ENCODE assay signal across 23 cellular contexts in the genomic region with DNA sequence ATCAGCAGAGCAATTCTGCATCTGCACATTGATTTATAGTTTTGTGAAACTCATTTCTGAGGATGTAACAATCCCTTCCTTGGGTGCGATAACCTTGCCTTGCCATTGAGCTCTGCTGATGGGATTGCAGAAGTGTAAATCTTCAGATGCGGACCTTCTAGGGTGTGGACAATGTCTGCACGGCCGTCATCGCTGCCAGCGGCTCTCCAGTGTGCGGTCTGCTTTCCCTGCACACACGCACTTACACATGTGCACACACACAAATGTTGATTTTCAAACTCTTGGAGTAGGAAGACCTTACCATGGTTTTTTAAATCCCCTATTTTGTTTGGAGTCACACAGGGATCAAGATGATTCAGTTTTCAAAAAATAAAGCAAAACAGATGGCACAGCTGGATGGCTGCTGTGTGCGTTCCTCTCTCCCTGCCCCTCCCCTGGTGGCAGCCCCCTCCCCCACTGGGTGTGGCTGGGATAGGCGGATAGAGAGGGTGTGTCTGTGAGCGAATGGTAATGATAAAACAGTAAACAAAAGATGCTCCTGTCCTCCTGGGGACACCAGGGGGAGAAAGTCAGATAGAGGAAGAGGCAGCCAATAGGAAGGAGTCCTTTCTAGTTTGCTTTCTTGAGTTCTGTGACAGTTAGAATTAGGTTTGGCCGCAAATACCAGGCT. TPM values are rescaled to one million over a fixed set of nuclear protein-coding genes. Genes with fewer than 3 reads are reported as not detected.
DNase-seq lines count a peak whose midpoint lies in the region; ATAC-seq and TF ChIP-seq lines count a peak whose summit lies in the region.
"Had no signal": no experiment of that assay in that cellular context is flagged by ENCODE, and none has a peak within 500 bp of the region (broad histone marks: within the 10 kb centered on the region; RNA-seq: fewer than 3 reads in every experiment).

No MANE protein-coding gene starts in this region.

- no peak overlapping the region for H2AK5ac ChIP-seq in mesenchymal stem cell (ENCODE audit: low read length, severe bottlenecking)

- H3K4me3 ChIP-seq in A673 (ENCODE audit: low read depth, low read length, poor library complexity, severe bottlenecking) (no peak overlapping the region), GM23338 (no peak overlapping the region), adipocyte (ENCODE audit: low read length) (no peak overlapping the region), mesenchymal stem cell (ENCODE audit: insufficient read depth in 1 of 2, low read depth in 1 of 2, low read length in 2 of 2) (no peak overlapping the region), upper lobe of left lung (no peak overlapping the region), Karpas-422 (ENCODE audit: low read length) (no peak overlapping the region)
- H3K4me3 ChIP-seq: body of pancreas, esophagus muscularis mucosa, HAP-1, left ventricle myocardium inferior had no signal

- no peak overlapping the region for H2BK120ac ChIP-seq in mesenchymal stem cell (ENCODE audit: low read depth, low read length)

- DNase-seq in A673 (ENCODE audit: low spot score) (peak; percentile 39), GM23338 (ENCODE audit: low spot score) (peak; percentile 50), adipocyte (ENCODE audit: low read depth) (peak; percentile 31), mesenchymal stem cell (no peak), upper lobe of left lung (no peak), Karpas-422 (no peak), iPS-NIHi7 (ENCODE audit: extremely low spot score) (no peak)
- DNase-seq: activated CD4-positive, alpha-beta T cell treated with anti-CD3 and anti-CD28 coated beads for 48 hours; activated CD8-positive, alpha-beta memory T cell treated with anti-CD3 and anti-CD28 coated beads, Interleukin-2, amount 10 ng/mL, durations not matched to agents 7 days and 5 days; body of pancreas; CD8-positive, alpha-beta T cell; DMS79; effector CD4-positive, alpha-beta T cell; left ventricle myocardium inferior; NCI-H1105; NCI-H2029 treated with DMSO at 0.1 percent for 48 hours; NCI-H510A; SHP77; T-cell had no signal

- no peak overlapping the region for H3K14ac ChIP-seq in mesenchymal stem cell (ENCODE audit: low read length in 2 of 2)

- TF ChIP-seq POLR2A in upper lobe of left lung (IDR thresholded peaks at IDR 0.05) = no peak

- H3K27ac Mint-ChIP-seq in GM23338 = no peak overlapping the region
- H3K27ac Mint-ChIP-seq: activated CD8-positive, alpha-beta memory T cell treated with anti-CD3 and anti-CD28 coated beads, Interleukin-2, amount 10 ng/mL, durations not matched to agents 7 days and 5 days; activated T-helper 1 cell treated with anti-CD3 and anti-CD28 coated beads, Interleukin-12 subunit alpha, Interleukin-12 subunit beta, Interleukin-2, Interleukin-4 antibody, amounts not matched to agents 30 ng/mL and 10 ng/mL and 1 ng/mL, durations not matched to agents 14 hours and 24 hours and 36 hours; CD8-positive, alpha-beta T cell; T-cell had no signal

- no peak overlapping the region for H3K27ac ChIP-seq in A673 (ENCODE audit: low read depth, low read length, poor library complexity, severe bottlenecking)
- H3K27ac ChIP-seq in GM23338 (ENCODE audit: low read depth) = no peak overlapping the region
- H3K27ac ChIP-seq in mesenchymal stem cell (ENCODE audit: low read length, poor library complexity, severe bottlenecking) = no peak overlapping the region
- H3K27ac ChIP-seq in upper lobe of left lung = no peak overlapping the region
- H3K27ac ChIP-seq in Karpas-422 (ENCODE audit: low read length) = no peak overlapping the region
- H3K27ac ChIP-seq: body of pancreas, esophagus muscularis mucosa, left ventricle myocardium inferior had no signal

- no peaks in the 10 kb centered on the region; the same call in 2 of the 3 replicates for H3K9me3 Mint-ChIP-seq in GM23338
- H3K9me3 Mint-ChIP-seq: activated T-helper 1 cell treated with anti-CD3 and anti-CD28 coated beads, Interleukin-12 subunit alpha, Interleukin-12 subunit beta, Interleukin-2, Interleukin-4 antibody, amounts not matched to agents 30 ng/mL and 10 ng/mL and 1 ng/mL, durations not matched to agents 14 hours and 24 hours and 36 hours; CD8-positive, alpha-beta T cell; T-cell had no signal

- no peak for TF ChIP-seq EP300 in upper lobe of left lung (IDR thresholded peaks at IDR 0.05)

- H3K27me3 Mint-ChIP-seq in GM23338 (ENCODE audit: insufficient read depth, low read depth, poor library complexity) = peaks cover 11% of the 10 kb centered on the region

- H3K9me3 ChIP-seq in A673 (ENCODE audit: low read depth, low read length, poor library complexity, severe bottlenecking) = no peaks in the 10 kb centered on the region
- no peaks in the 10 kb centered on the region for H3K9me3 ChIP-seq in adipocyte (ENCODE audit: control insufficient read depth, low read length)
- no peaks in the 10 kb centered on the region for H3K9me3 ChIP-seq in mesenchymal stem cell (ENCODE audit: control insufficient read depth, low read length)
- H3K9me3 ChIP-seq in upper lobe of left lung = no peaks in the 10 kb centered on the region
- no peaks in the 10 kb centered on the region for H3K9me3 ChIP-seq in Karpas-422 (ENCODE audit: low read length)
- H3K9me3 ChIP-seq: body of pancreas, esophagus muscularis mucosa, HAP-1, left ventricle myocardium inferior had no signal

- H2BK12ac ChIP-seq in mesenchymal stem cell (ENCODE audit: low read length in 2 of 2) = no peak overlapping the region

- no TSS peak for BruUV-seq in A673 (replicated peaks; lab: Mats Ljungman, UMichigan)

- POLR2A ChIA-PET in A673 (lab: Charles Lee; ENCODE audit: low non-redundant PET) = no interaction called here

- CTCF ChIA-PET in A673 (lab: Charles Lee) = no interaction called here

- no peak overlapping the region for H3K4me3 Mint-ChIP-seq in GM23338
- H3K4me3 Mint-ChIP-seq: activated CD8-positive, alpha-beta memory T cell treated with anti-CD3 and anti-CD28 coated beads, Interleukin-2, amount 10 ng/mL, durations not matched to agents 7 days and 5 days; activated T-helper 1 cell treated with anti-CD3 and anti-CD28 coated beads, Interleukin-12 subunit alpha, Interleukin-12 subunit beta, Interleukin-2, Interleukin-4 antibody, amounts not matched to agents 30 ng/mL and 10 ng/mL and 1 ng/mL, durations not matched to agents 14 hours and 24 hours and 36 hours; CD8-positive, alpha-beta T cell; T-cell had no signal

- no peaks in the 10 kb centered on the region for H3F3A ChIP-seq in GM23338 (replicated peaks; ENCODE audit: low read depth)

- H3K9ac ChIP-seq in adipocyte (ENCODE audit: low read length) (no peak overlapping the region), mesenchymal stem cell (ENCODE audit: low read length) (peak overlapping the region; percentile 30), Karpas-422 (ENCODE audit: low read length) (no peak overlapping the region)

- no peak overlapping the region for H3K4ac ChIP-seq in mesenchymal stem cell (ENCODE audit: low read depth in 1 of 2, low read length in 2 of 2)

- H3K36me3 ChIP-seq in A673 (ENCODE audit: insufficient read depth, low read length, poor library complexity, severe bottlenecking) = no peaks in the 10 kb centered on the region
- H3K36me3 ChIP-seq in GM23338 (ENCODE audit: insufficient read depth) = no peaks in the 10 kb centered on the region
- H3K36me3 ChIP-seq in adipocyte (ENCODE audit: control insufficient read depth, insufficient read depth, low read length, severe bottlenecking) = no peaks in the 10 kb centered on the region
- peaks cover 8 to 9% of the 10 kb centered on the region in 2 experiments for H3K36me3 ChIP-seq in mesenchymal stem cell (ENCODE audit: control insufficient read depth in 1 of 2, insufficient read depth in 2 of 2, low read depth in 1 of 2, low read length in 2 of 2)
- H3K36me3 ChIP-seq in upper lobe of left lung = no peaks in the 10 kb centered on the region
- H3K36me3 ChIP-seq in Karpas-422 (ENCODE audit: insufficient read depth, low read length) = no peaks in the 10 kb centered on the region
- H3K36me3 ChIP-seq: HAP-1, left ventricle myocardium inferior had no signal

- H3K4me1 Mint-ChIP-seq in GM23338 = peaks cover 12% of the 10 kb centered on the region
- H3K4me1 Mint-ChIP-seq: activated CD8-positive, alpha-beta memory T cell treated with anti-CD3 and anti-CD28 coated beads, Interleukin-2, amount 10 ng/mL, durations not matched to agents 7 days and 5 days had no signal

- peaks cover 4% of the 10 kb centered on the region for H3K79me1 ChIP-seq in mesenchymal stem cell (replicated peaks; ENCODE audit: low read length, poor library complexity, severe bottlenecking)

- 69% methylated on average over 6 of the region's 12 CpGs for WGBS in mesenchymal stem cell
- WGBS in upper lobe of left lung, 2 donors = 78 to 82% methylated on average over 12 of the region's 12 CpGs

- no peak overlapping the region for H3K23ac ChIP-seq in mesenchymal stem cell (ENCODE audit: low read length in 2 of 2)

- H4K8ac ChIP-seq in mesenchymal stem cell (ENCODE audit: low read length) = no peak overlapping the region

- H4K91ac ChIP-seq in mesenchymal stem cell (ENCODE audit: low read length) = no peak overlapping the region

- no peak overlapping the region for H2AFZ ChIP-seq in GM23338
- no peak overlapping the region for H2AFZ ChIP-seq in mesenchymal stem cell (ENCODE audit: low read depth, low read length)
- H2AFZ ChIP-seq in Karpas-422 (ENCODE audit: low read length) = no peak overlapping the region

- H3K36me3 Mint-ChIP-seq in GM23338 (ENCODE audit: low read depth) = no peaks in the 10 kb centered on the region
- H3K36me3 Mint-ChIP-seq: activated CD8-positive, alpha-beta memory T cell treated with anti-CD3 and anti-CD28 coated beads, Interleukin-2, amount 10 ng/mL, durations not matched to agents 7 days and 5 days; CD8-positive, alpha-beta T cell; T-cell had no signal

- H2BK15ac ChIP-seq in mesenchymal stem cell (ENCODE audit: low read depth, poor library complexity, severe bottlenecking) = no peak overlapping the region

- H3K18ac ChIP-seq in mesenchymal stem cell (ENCODE audit: low read depth in 1 of 2, low read length in 2 of 2) = no peak overlapping the region

- H3K4me1 ChIP-seq in A673 (ENCODE audit: insufficient read depth, low read length, poor library complexity, severe bottlenecking) = no peaks in the 10 kb centered on the region
- H3K4me1 ChIP-seq in GM23338 (ENCODE audit: insufficient read depth) = no peaks in the 10 kb centered on the region
- H3K4me1 ChIP-seq in adipocyte (ENCODE audit: control insufficient read depth, insufficient read depth, low read length) = no peaks in the 10 kb centered on the region
- H3K4me1 ChIP-seq in mesenchymal stem cell (ENCODE audit: control insufficient read depth, insufficient read depth, low read depth, low read length) = peaks cover 10% of the 10 kb centered on the region
- peaks cover 0 to under 1% (median 0%) of the 10 kb centered on the region in 4 donors for H3K4me1 ChIP-seq in upper lobe of left lung
- H3K4me1 ChIP-seq in Karpas-422 (ENCODE audit: low read length) = no peaks in the 10 kb centered on the region
- H3K4me1 ChIP-seq: body of pancreas, HAP-1 had no signal

- no peaks in the 10 kb centered on the region for H4K20me1 ChIP-seq in GM23338 (replicated peaks; ENCODE audit: insufficient read depth)
- H4K20me1 ChIP-seq in Karpas-422 (ENCODE audit: insufficient read depth, low read depth, low read length) = 0 out of 2 replicates have a peak, but pooled peaks cover 4% of the 10 kb centered on the region

- ATAC-seq in GM23338 (peak; percentile 75), upper lobe of left lung (ENCODE audit: low FRiP score in 2 of 2) (no peak), GM21390 (IDR thresholded peaks at IDR 0.05; ENCODE audit: unreplicated experiment) (no peak)
- ATAC-seq: activated CD8-positive, alpha-beta memory T cell treated with anti-CD3 and anti-CD28 coated beads, Interleukin-2, amount 10 ng/mL, durations not matched to agents 7 days and 5 days; body of pancreas; CD8-positive, alpha-beta T cell; T-cell had no signal

- intact Hi-C loops in A673 (cut with micrococcal nuclease; ENCODE audit: unreplicated experiment) = no loop called here

- no peaks in the 10 kb centered on the region for H3K9me2 ChIP-seq in GM23338 (ENCODE audit: insufficient read depth)
- H3K9me2 ChIP-seq in Karpas-422 (replicated peaks; ENCODE audit: insufficient read depth, low read length) = no peaks in the 10 kb centered on the region

- H3K79me2 ChIP-seq in GM23338 (replicated peaks; ENCODE audit: insufficient read depth) = no peaks in the 10 kb centered on the region
- H3K79me2 ChIP-seq in Karpas-422 (ENCODE audit: low read length) = no peaks in the 10 kb centered on the region

- H3K4me2 ChIP-seq in GM23338 (no peak overlapping the region), mesenchymal stem cell (ENCODE audit: low read length, poor library complexity, severe bottlenecking) (no peak overlapping the region), Karpas-422 (ENCODE audit: low read depth, low read length, poor library complexity, severe bottlenecking) (no peak overlapping the region)

- H2BK5ac ChIP-seq in mesenchymal stem cell (ENCODE audit: low read depth, low read length, poor library complexity, severe bottlenecking) = no peak overlapping the region

- TF ChIP-seq CTCF in A673 (conservative IDR thresholded peaks at IDR 0.05; ENCODE audit: low read depth, low read length) (no peak), GM23338 (conservative IDR thresholded peaks at IDR 0.05; ENCODE audit: low read depth in 2 of 2) (peak; percentile 10 to 13; a peak in 1 of 4 replicates), upper lobe of left lung (IDR thresholded peaks at IDR 0.05) (no peak)

- H3K27me3 ChIP-seq in A673 (replicated peaks; ENCODE audit: insufficient read depth, low read depth, low read length, poor library complexity) = peaks cover 41% of the 10 kb centered on the region
- H3K27me3 ChIP-seq in GM23338 (ENCODE audit: insufficient read depth) = peaks cover 15% of the 10 kb centered on the region
- H3K27me3 ChIP-seq in adipocyte (replicated peaks; ENCODE audit: control insufficient read depth, insufficient read depth, low read length) = no peaks in the 10 kb centered on the region
- H3K27me3 ChIP-seq in mesenchymal stem cell (ENCODE audit: control insufficient read depth in 1 of 2, insufficient read depth in 1 of 2, low read length in 2 of 2) = peaks cover 11% of the 10 kb centered on the region in 2 experiments
- no peaks in the 10 kb centered on the region for H3K27me3 ChIP-seq in upper lobe of left lung
- no peaks in the 10 kb centered on the region for H3K27me3 ChIP-seq in Karpas-422 (ENCODE audit: low read length)
- H3K27me3 ChIP-seq: body of pancreas, esophagus muscularis mucosa had no signal

RNA-seq across cellular contexts. Expression of gene TMEM255B, which starts 6.3 kb away (rescaled TPM):
- total RNA-seq in A673 (2021) = 0.06 and 0.15 TPM in 2 replicates
- 0.69 and 0.82 TPM in 2 replicates for total RNA-seq in GM23338 (2014; rRNA removed; shearing (Covaris generic))
- 4.0 and 4.4 TPM in 2 replicates for polyA plus RNA-seq in GM23338 (2016; fragmentation: Nextera tagmentation; extraction: Ambion mirVana)
- 2.0 TPM for polyA plus RNA-seq in mesenchymal stem cell (2013, experiment 1 of 2)
- 2.2 TPM for polyA plus RNA-seq in mesenchymal stem cell (2013, experiment 2 of 2)
- 10 to 100 TPM in 3 of 6 donors, 1 to 10 TPM in 3; 1.4 to 39.0 (median 13.8) TPM for total RNA-seq in upper lobe of left lung
- 0.86 and 1.4 TPM in 2 replicates for total RNA-seq in Karpas-422 (2014; rRNA removed; shearing (Covaris generic); ENCODE audit: low replicate concordance)

Comparison
In these comparisons a context has a peak if more than half of its experiments do, and no peak if none do; other contexts are left out.
1. DNase-seq: peak in A673 (single experiment), GM23338 (single experiment) and adipocyte (single experiment); none in mesenchymal stem cell (single experiment), upper lobe of left lung (0 of 2), Karpas-422 (single experiment) and iPS-NIHi7 (single experiment).
2. CTCF ChIP-seq: peak in GM23338 (2 of 2); none in A673 (single experiment) and upper lobe of left lung (0 of 6).